8 cellular contexts compared by ENCODE assay signal in the genomic region with DNA sequence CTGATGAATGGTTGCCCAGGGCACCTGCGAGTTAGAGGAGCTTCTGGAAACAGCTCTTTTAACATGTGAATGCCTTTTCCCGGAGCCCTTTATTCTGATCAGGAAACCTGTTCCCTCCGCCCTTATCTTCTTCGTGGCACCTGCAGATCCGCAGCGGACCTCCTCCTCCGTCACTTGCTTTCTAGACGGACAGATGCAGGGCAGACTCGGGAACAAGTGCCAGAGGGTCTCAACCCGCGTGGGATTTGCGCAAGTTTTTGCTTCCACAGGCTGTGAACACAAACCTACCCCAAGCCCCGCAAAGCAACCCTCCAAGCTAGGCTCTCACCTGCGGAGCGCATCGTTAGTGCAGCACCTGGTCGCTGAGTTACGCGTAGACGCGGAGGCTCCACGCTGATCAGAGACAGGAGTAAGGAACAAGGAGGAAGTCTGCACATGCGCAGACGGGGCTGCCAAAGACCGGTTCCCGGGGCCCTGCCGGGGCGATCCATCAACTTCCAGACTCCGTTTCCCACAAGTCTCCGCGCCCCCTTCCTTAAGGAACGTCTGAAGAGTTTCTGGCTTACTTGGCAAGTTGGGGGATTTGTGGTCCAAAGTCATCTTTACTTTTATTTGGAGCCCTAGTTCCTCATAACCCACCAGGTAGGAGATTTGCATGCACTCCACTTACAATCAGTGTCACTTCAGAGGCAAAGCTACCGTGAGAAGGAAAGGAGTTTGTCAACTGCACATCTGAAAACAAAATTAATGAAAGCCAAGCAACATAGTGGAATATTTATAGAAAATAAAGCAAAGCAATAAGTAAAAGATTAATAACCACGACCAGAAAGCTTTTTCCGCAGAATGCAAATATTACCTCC. TPM values are rescaled to one million over a fixed set of nuclear protein-coding genes. Genes with fewer than 3 reads are reported as not detected.
A peak's percentile ranks its signal among the peaks of the same experiment; 100 is the strongest.
DNase-seq lines count a peak whose midpoint lies in the region; ATAC-seq and TF ChIP-seq lines count a peak whose summit lies in the region.

No MANE protein-coding gene starts in this region.

- no peaks in the 10 kb centered on the region for H3K36me3 Mint-ChIP-seq in osteocyte (ENCODE audit: unreplicated experiment)
- peaks cover 14% of the 10 kb centered on the region for H3K36me3 Mint-ChIP-seq in natural killer cell

- DNase-seq in COR-L47 (lab: John Stamatoyannopoulos, UW) (peak; percentile 57), NCI-H526 (lab: John Stamatoyannopoulos, UW) (peak; percentile 65 to 85), head of caudate nucleus (peak; percentile 58 to 89 (median 79)), osteocyte (ENCODE audit: extremely low spot score, unreplicated experiment) (no peak), GM10248 (ENCODE audit: extremely low spot score) (no peak), natural killer cell (no peak)

- POLR2A ChIA-PET in GM10248 (lab: Yijun Ruan, JAX): no interaction called here

- TF ChIP-seq CTCF in osteocyte (IDR thresholded peaks at IDR 0.05) (no peak), GM10248 (IDR thresholded peaks at IDR 0.05; ENCODE audit: control extremely low read depth, extremely low read depth, low read depth, missing control alignments) (no peak), natural killer cell (IDR thresholded peaks at IDR 0.05) (no peak)

- ATAC-seq in GM18907 (IDR thresholded peaks at IDR 0.05; ENCODE audit: unreplicated experiment) (no peak), natural killer cell (no peak), GM21447 (IDR thresholded peaks at IDR 0.05; ENCODE audit: unreplicated experiment) (no peak)

- H3K4me1 Mint-ChIP-seq in osteocyte (ENCODE audit: unreplicated experiment): no peaks in the 10 kb centered on the region
- peaks cover 0 to 5% of the 10 kb centered on the region in 2 donors for H3K4me1 Mint-ChIP-seq in natural killer cell

- H3K9me3 Mint-ChIP-seq in osteocyte (ENCODE audit: unreplicated experiment) (peaks cover 16% of the 10 kb centered on the region), natural killer cell (peaks cover 4 to 7% of the 10 kb centered on the region in 2 donors)

- CTCF ChIA-PET in GM10248 (lab: Yijun Ruan, JAX): no interaction called here

- H3K4me3 Mint-ChIP-seq in osteocyte (ENCODE audit: unreplicated experiment) (peak overlapping the region; percentile 53), natural killer cell (no peak overlapping the region)

- intact Hi-C loops in head of caudate nucleus (cut with DNase I): no loop called here
- intact Hi-C loops in natural killer cell (cut with micrococcal nuclease): no loop called here

- H3K27me3 Mint-ChIP-seq in osteocyte (ENCODE audit: unreplicated experiment) (peaks cover 16% of the 10 kb centered on the region), natural killer cell (ENCODE audit: low read depth in 2 of 2) (peaks cover 25 to 41% of the 10 kb centered on the region in 2 donors)

- no peak overlapping the region for H3K27ac Mint-ChIP-seq in osteocyte (ENCODE audit: unreplicated experiment)
- no peak overlapping the region for H3K27ac Mint-ChIP-seq in natural killer cell

RNA-seq across cellular contexts. Expression of a gene that starts 52.7 kb away (rescaled TPM):
- total RNA-seq in osteocyte (48.8 and 57.8 TPM in 2 replicates), natural killer cell (100 to 1,000 TPM; 108 to 156 (median 142) TPM)

RNA-seq across cellular contexts. Expression of a gene that starts 54.2 kb away (rescaled TPM):
- 3.7 and 4.7 TPM in 2 replicates for total RNA-seq in osteocyte
- total RNA-seq in natural killer cell: under 1 TPM; 0.43 to 0.59 (median 0.43) TPM

Comparison
In these comparisons a context has a peak if more than half of its experiments do, and no peak if none do; other contexts are left out.
1. DNase-seq: peak in COR-L47 (single experiment), NCI-H526 (2 of 2) and head of caudate nucleus (42 of 42); none in osteocyte (single experiment), GM10248 (single experiment) and natural killer cell (single experiment).